ENCODE assay signal across 8 cellular contexts in the genomic region with DNA sequence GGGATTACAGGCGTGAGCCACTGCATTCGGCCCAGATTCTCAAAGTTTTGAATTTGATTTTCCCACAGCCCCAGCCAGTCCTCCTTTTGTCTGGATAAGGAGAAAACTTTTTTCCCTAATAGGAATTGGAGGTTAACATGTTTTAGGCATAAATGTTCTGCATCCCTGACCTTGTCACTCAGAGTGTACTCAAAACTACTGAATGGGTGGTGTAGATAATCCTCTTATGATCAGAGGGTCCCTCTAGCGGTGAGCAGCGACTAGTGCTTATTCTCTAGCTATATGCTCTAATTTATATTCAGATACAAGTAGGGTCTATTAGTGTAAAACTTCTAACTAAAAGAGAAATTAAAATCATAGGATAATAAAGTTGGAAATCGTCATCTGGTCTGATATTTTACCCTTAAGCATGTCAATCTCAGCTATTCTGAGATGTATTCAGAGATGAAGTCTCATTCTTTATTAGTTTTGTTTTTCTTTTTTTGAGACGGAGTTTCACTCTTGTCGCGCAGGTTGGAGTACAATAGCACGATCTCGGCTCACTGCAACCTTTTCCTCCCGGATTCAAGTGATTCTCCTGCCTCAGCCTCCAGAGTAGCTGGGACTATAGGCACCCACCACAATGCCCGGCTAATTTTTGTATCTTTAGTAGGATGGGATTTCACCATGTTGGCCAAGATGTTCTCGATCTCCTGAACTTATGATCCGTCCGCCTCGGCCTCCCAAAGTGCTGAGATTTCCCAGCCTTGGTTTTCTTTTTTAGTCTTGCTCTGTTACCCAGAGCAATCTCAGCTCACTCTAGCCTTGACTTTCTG.
DNase-seq lines count a peak whose midpoint lies in the region; ATAC-seq and TF ChIP-seq lines count a peak whose summit lies in the region.

No MANE protein-coding gene starts in this region.

- ATAC-seq in HG02678 (IDR thresholded peaks at IDR 0.05; ENCODE audit: unreplicated experiment) (peak; percentile 63), HG03439 (IDR thresholded peaks at IDR 0.05; ENCODE audit: unreplicated experiment) (no peak)

- no peak overlapping the region for H3K27ac ChIP-seq in VCaP

- DNase-seq in CMK (ENCODE audit: low read depth) (peak; percentile 52), NCI-H345 (lab: John Stamatoyannopoulos, UW) (peak; percentile 91), kidney tubule cell (ENCODE audit: low spot score) (peak; percentile 81)
- DNase-seq in central memory CD4-positive, alpha-beta T cell: peak; percentile 64
- peak; percentile 45 to 63 for DNase-seq in stimulated activated CD4-positive, alpha-beta T cell treated with anti-CD3 and anti-CD28 coated beads, Interleukin-4, amount 100 ng/mL, for 4 hours

- peak; percentile 95 for TF ChIP-seq CTCF in VCaP (conservative IDR thresholded peaks at IDR 0.05)
